In genomic region chr14:38309522-38310262, GRCh38 we compare ENCODE assay signal across 26 cellular contexts. TPM values are rescaled to one million over a fixed set of nuclear protein-coding genes. Genes with fewer than 3 reads are reported as not detected.
DNase-seq lines count a peak whose midpoint lies in the region; TF ChIP-seq lines count a peak whose summit lies in the region.
"Had no signal": no experiment of that assay in that cellular context is flagged by ENCODE, and none has a peak within 500 bp of the region (broad histone marks: within the 10 kb centered on the region; RNA-seq: fewer than 3 reads in every experiment).

No MANE protein-coding gene starts in this region.

- H3K4me3 ChIP-seq in HEK293 (ENCODE audit: low read depth, low read length) (no peak overlapping the region), choroid plexus epithelial cell (ENCODE audit: low read depth, low read length) (no peak overlapping the region), skeletal muscle tissue (ENCODE audit: low read length in 3 of 3) (no peak overlapping the region), MM.1S (ENCODE audit: low read length) (no peak overlapping the region)
- H3K4me3 ChIP-seq: ascending aorta, BLaER1, prostate gland, SK-N-MC, transverse colon had no signal

- H3K4me2 ChIP-seq in MM.1S (ENCODE audit: low read depth, low read length): no peak overlapping the region
- H3K4me2 ChIP-seq: BLaER1, KMS-11 had no signal

- H3K4me1 ChIP-seq in HEK293 (ENCODE audit: control insufficient read depth, insufficient read depth, low read length) (no peaks in the 10 kb centered on the region), skeletal muscle tissue (ENCODE audit: control insufficient read depth in 3 of 3, insufficient read depth in 3 of 3, low read length in 3 of 3) (peaks cover 0 to 2% (median 0%) of the 10 kb centered on the region in 3 donors), MM.1S (ENCODE audit: low read length) (no peaks in the 10 kb centered on the region)
- H3K4me1 ChIP-seq: ascending aorta, BLaER1, prostate gland, transverse colon had no signal

- H3K9ac ChIP-seq in skeletal muscle tissue (ENCODE audit: low read depth in 1 of 3, low read length in 3 of 3): no peak overlapping the region
- H3K9ac ChIP-seq in MM.1S (ENCODE audit: low read length): no peak overlapping the region
- H3K9ac ChIP-seq: BLaER1, KMS-11 had no signal

- H3K27ac ChIP-seq in HEK293 (ENCODE audit: extremely low read depth, low read depth, low read length) (no peak overlapping the region), skeletal muscle tissue (ENCODE audit: low read depth, low read length) (peak overlapping the region; percentile 43), MM.1S (ENCODE audit: low read length) (no peak overlapping the region)
- H3K27ac ChIP-seq: ascending aorta, BLaER1, KMS-11, neutrophil, prostate gland, RWPE1, SK-N-MC, transverse colon had no signal

- H4K20me1 ChIP-seq in MM.1S (ENCODE audit: insufficient read depth, low read length): no peaks in the 10 kb centered on the region
- H4K20me1 ChIP-seq: BLaER1 had no signal

- H3K79me2 ChIP-seq in MM.1S (ENCODE audit: low read length): no peaks in the 10 kb centered on the region

- CTCF ChIA-PET in HEK293 (lab: Yijun Ruan, JAX): no interaction called here

- POLR2A ChIA-PET in HEK293 (lab: Yijun Ruan, JAX): no interaction called here

- no peaks in the 10 kb centered on the region for H3K9me3 ChIP-seq in HEK293 (ENCODE audit: control insufficient read depth, insufficient read depth, low read depth, low read length)
- H3K9me3 ChIP-seq in skeletal muscle tissue (ENCODE audit: control insufficient read depth in 3 of 3, low read length in 3 of 3): peaks cover 0 to 2% (median 0%) of the 10 kb centered on the region in 3 donors
- H3K9me3 ChIP-seq in MM.1S (replicated peaks; ENCODE audit: insufficient read depth, low read length): no peaks in the 10 kb centered on the region
- H3K9me3 ChIP-seq: BLaER1, neutrophil, prostate gland, transverse colon had no signal

- H3K36me3 ChIP-seq in HEK293 (ENCODE audit: control insufficient read depth in 2 of 2, insufficient read depth in 1 of 2, low read length in 2 of 2): no peaks in the 10 kb centered on the region
- H3K36me3 ChIP-seq in skeletal muscle tissue (ENCODE audit: control insufficient read depth in 3 of 3, insufficient read depth in 3 of 3, low read length in 3 of 3): no peaks in the 10 kb centered on the region
- no peaks in the 10 kb centered on the region for H3K36me3 ChIP-seq in MM.1S (replicated peaks; ENCODE audit: insufficient read depth, low read length)
- H3K36me3 ChIP-seq: ascending aorta, BLaER1, neutrophil, prostate gland, transverse colon had no signal

- no peak overlapping the region for H2AFZ ChIP-seq in MM.1S (ENCODE audit: low read length)

- TF ChIP-seq CTCF in HEK293 (tag by site-specific recombination; IDR thresholded peaks at IDR 0.05) (no peak), choroid plexus epithelial cell (conservative IDR thresholded peaks at IDR 0.05; ENCODE audit: low read depth, low read length) (no peak), MM.1S (IDR thresholded peaks at IDR 0.05; ENCODE audit: low read length) (no peak)

- no peaks in the 10 kb centered on the region for H3K27me3 ChIP-seq in skeletal muscle tissue (ENCODE audit: control insufficient read depth in 3 of 3, insufficient read depth in 3 of 3, low read length in 3 of 3)
- H3K27me3 ChIP-seq in MM.1S (replicated peaks; ENCODE audit: insufficient read depth, low read length): no peaks in the 10 kb centered on the region
- H3K27me3 ChIP-seq: ascending aorta, BLaER1, neutrophil, transverse colon had no signal

- H3F3A ChIP-seq in MM.1S (ENCODE audit: insufficient read depth, low read length): no peaks in the 10 kb centered on the region

- DNase-seq in choroid plexus epithelial cell (ENCODE audit: low read depth) (peak; percentile 13), iPS-NIHi7 (ENCODE audit: extremely low spot score) (peak; percentile 15), nucleus accumbens (lab: John Stamatoyannopoulos, UW) (no peak), MM.1S (no peak), islet precursor cell (no peak)
- DNase-seq: activated CD4-positive, alpha-beta memory T cell treated with anti-CD3 and anti-CD28 coated beads, Interleukin-2, amount 10 ng/mL, durations not matched to agents 7 days and 5 days; activated CD4-positive, alpha-beta T cell treated with anti-CD3 and anti-CD28 coated beads for 1 hour; DMS53; GDM1; head of caudate nucleus; NCI-H1417 treated with DMSO at 0.1 percent for 48 hours; NCI-H2081 treated with DMSO at 0.1 percent for 48 hours; T-helper 17 cell; transverse colon had no signal

- H3K9me2 ChIP-seq in MM.1S (replicated peaks; ENCODE audit: insufficient read depth, low read length): no peaks in the 10 kb centered on the region

TF ChIP-seq in HEK293, 187 proteins besides CTCF, POLR2A, EP300 and RAD21:
- 0 out of 2 replicates have a peak, but pooled peaks have one; percentile 12 for TF ChIP-seq ZFHX2 (tag by site-specific recombination; conservative IDR thresholded peaks at IDR 0.05)
- TF ChIP-seq BCL11B (tag by site-specific recombination; IDR thresholded peaks at IDR 0.05; ENCODE audit: low read depth): no peak
- no peak for TF ChIP-seq ZNF16 (tag by site-specific recombination; IDR thresholded peaks at IDR 0.05; ENCODE audit: low read depth)
- no peak for TF ChIP-seq ZNF776 (tag by site-specific recombination; IDR thresholded peaks at IDR 0.05; ENCODE audit: borderline replicate concordance)
- no peak for TF ChIP-seq ZNF354C (tag by site-specific recombination; IDR thresholded peaks at IDR 0.05; ENCODE audit: borderline replicate concordance, low read depth)
- no peak for TF ChIP-seq MEIS1 (CRISPR knock-in tag; IDR thresholded peaks at IDR 0.05; ENCODE audit: borderline replicate concordance)
- TF ChIP-seq PATZ1 (tag by site-specific recombination; IDR thresholded peaks at IDR 0.05): no peak
- no peak for TF ChIP-seq ZNF169 (tag by site-specific recombination; IDR thresholded peaks at IDR 0.05)
- TF ChIP-seq YY1 (tag by site-specific recombination; IDR thresholded peaks at IDR 0.05): no peak

RNA-seq across cellular contexts. Expression of gene CLEC14A, which starts 53.8 kb away (rescaled TPM):
- 25.1 TPM for total RNA-seq in skeletal muscle tissue
- total RNA-seq: activated CD4-positive, alpha-beta memory T cell treated with anti-CD3 and anti-CD28 coated beads, Interleukin-2, amount 10 ng/mL, durations not matched to agents 7 days and 5 days; activated T-helper 2 cell treated with anti-CD3 and anti-CD28 coated beads, Interferon-gamma antibody, Interleukin-2, Interleukin-4, amounts not matched to agents 10 μg/mL and 5 μg/mL and 100 μg/mL, durations not matched to agents 14 hours and 24 hours and 36 hours; NCI-H460; OCI-LY7; T-helper 17 cell had no signal

Comparison
In these comparisons a context has a peak if more than half of its experiments do, and no peak if none do; other contexts are left out.
1. DNase-seq: peak in choroid plexus epithelial cell (single experiment) and iPS-NIHi7 (single experiment); none in nucleus accumbens (0 of 56), MM.1S (single experiment) and islet precursor cell (single experiment).